Comparison of ENCODE assay signal across 8 cellular contexts in genomic region chr16:28974007-28974436, GRCh38. TPM values are rescaled to one million over a fixed set of nuclear protein-coding genes. Genes with fewer than 3 reads are reported as not detected.
DNase-seq lines count a peak whose midpoint lies in the region; ATAC-seq and TF ChIP-seq lines count a peak whose summit lies in the region.

No MANE protein-coding gene starts in this region.

- ATAC-seq in PC-3 (peak; percentile 58), HG03039 (IDR thresholded peaks at IDR 0.05; ENCODE audit: unreplicated experiment) (no peak)

- no peaks in the 10 kb centered on the region for H3K9me3 ChIP-seq in PC-3 (ENCODE audit: low read length)
- no peaks in the 10 kb centered on the region for H3K9me3 ChIP-seq in iPS-18c (ENCODE audit: control insufficient read depth, insufficient read depth, low read length)

- H3K9me3 Mint-ChIP-seq in MCF 10A (ENCODE audit: unreplicated experiment), result no peaks in the 10 kb centered on the region

- no peaks in the 10 kb centered on the region for H3K9me2 ChIP-seq in PC-3 (replicated peaks; ENCODE audit: low read length)

- peak overlapping the region; percentile 96 for H3K27ac Mint-ChIP-seq in MCF 10A (ENCODE audit: low read depth, unreplicated experiment)

- H3K4me3 Mint-ChIP-seq in MCF 10A (ENCODE audit: unreplicated experiment), result peak overlapping the region; percentile 95

- TF ChIP-seq CTCF in GM12875 (IDR thresholded peaks at IDR 0.05; ENCODE audit: borderline replicate concordance, insufficient read depth, low read depth, low read length) (peak; percentile 35; the same call in 1 of the 2 replicates), PC-3 (conservative IDR thresholded peaks at IDR 0.05; ENCODE audit: low read depth, low read length) (peak; percentile 70), MCF 10A (IDR thresholded peaks at IDR 0.05; ENCODE audit: unreplicated experiment) (peak; percentile 61), retinal pigment epithelial cell (conservative IDR thresholded peaks at IDR 0.05; ENCODE audit: low read depth, low read length) (peak; percentile 87)

- peaks cover 12% of the 10 kb centered on the region for H3K4me1 Mint-ChIP-seq in MCF 10A (ENCODE audit: insufficient read depth, unreplicated experiment)

- H3K27me3 ChIP-seq in PC-3 (ENCODE audit: low read length), result no peaks in the 10 kb centered on the region

- no peaks in the 10 kb centered on the region for H3K36me3 ChIP-seq in PC-3 (ENCODE audit: low read depth, low read length)

- H3K36me3 Mint-ChIP-seq in MCF 10A (ENCODE audit: insufficient read depth, unreplicated experiment), result peaks cover 15% of the 10 kb centered on the region

- no peaks in the 10 kb centered on the region for H4K20me1 ChIP-seq in PC-3 (ENCODE audit: low read length)

- no peaks in the 10 kb centered on the region for H3F3A ChIP-seq in PC-3 (ENCODE audit: low read length, unreplicated experiment)

- BruUV-seq in PC-3 (replicated peaks; lab: Mats Ljungman, UMichigan), result TSS peak; percentile 99
- BruUV-seq in MCF 10A (replicated peaks; lab: Mats Ljungman, UMichigan), result TSS peak; percentile 94

- no peaks in the 10 kb centered on the region for H3K27me3 Mint-ChIP-seq in MCF 10A (ENCODE audit: insufficient read depth, unreplicated experiment)

- peak overlapping the region; percentile 83 for H3K4me2 ChIP-seq in PC-3 (ENCODE audit: low read length)

- peak overlapping the region; percentile 96 for H3K4me3 ChIP-seq in GM12875 (ENCODE audit: low read depth, low read length)
- peak overlapping the region; percentile 96 for H3K4me3 ChIP-seq in PC-3 (ENCODE audit: low read length)
- peak overlapping the region; percentile 99 for H3K4me3 ChIP-seq in iPS-18c (ENCODE audit: insufficient read depth, low read depth, low read length)
- peak overlapping the region; percentile 93 for H3K4me3 ChIP-seq in retinal pigment epithelial cell (ENCODE audit: low read length)

- POLR2A ChIA-PET in PC-3 (lab: Charles Lee; ENCODE audit: unreplicated experiment) (interaction anchor here (0.6 kb wide), 1 partner anchor 151 kb away, joined by 4 read pairs; the partner anchor contains the start of gene ATXN2L), MCF 10A (lab: Yijun Ruan, JAX) (interaction anchor here (0.6 to 2.9 kb wide), 16 partner anchors 8 to 1813 kb away, joined by 3 to 30 read pairs (median 4); partner anchors contain the start of genes ATXN2L, CLN3, NFATC2IP and ZNF629)

- CTCF ChIA-PET in PC-3 (lab: Charles Lee), result interaction anchor here (0.6 kb wide), 1 partner anchor 116 kb away, joined by 5 read pairs; no protein-coding TSS in a partner anchor
- CTCF ChIA-PET in MCF 10A (lab: Yijun Ruan, JAX), result interaction anchor here (0.6 to 1.4 kb wide), 13 partner anchors 9 to 364 kb away, joined by 3 to 6 read pairs (median 3); partner anchors contain the start of gene LAT

- no peaks in the 10 kb centered on the region; the same call in 1 of the 2 replicates for H3K4me1 ChIP-seq in PC-3 (ENCODE audit: insufficient read depth, low read length)

- peak overlapping the region; percentile 42 for H3K27ac ChIP-seq in PC-3 (ENCODE audit: low read length)

- peaks cover 9% of the 10 kb centered on the region for H3K79me2 ChIP-seq in PC-3 (ENCODE audit: low read length)

- H3K9ac ChIP-seq in PC-3 (ENCODE audit: low read length), result peak overlapping the region; percentile 74

- peak overlapping the region; percentile 89 for H2AFZ ChIP-seq in PC-3 (ENCODE audit: low read length)

- DNase-seq in Ammon's horn (ENCODE audit: low spot score), result peak; percentile 66
- DNase-seq in HS-5 (ENCODE audit: low read depth), result peak; percentile 16
- DNase-seq in PC-3, result peak; percentile 65
- peak; percentile 71 for DNase-seq in MCF 10A (ENCODE audit: unreplicated experiment)
- peak; percentile 34 for DNase-seq in retinal pigment epithelial cell (ENCODE audit: low read depth)

- intact Hi-C loops in PC-3 (cut with micrococcal nuclease), result no loop called here
- intact Hi-C loops in MCF 10A (cut with micrococcal nuclease), result loop anchor here (2.0 kb wide), 1 partner anchor 23 kb away; the partner anchor contains the start of gene NFATC2IP

RNA-seq across cellular contexts. Expression of gene SPNS1, which starts 0.6 kb away (rescaled TPM):
- total RNA-seq in PC-3 (2014; rRNA removed), result 44.8 and 50.6 TPM in 2 replicates
- 25.2 and 36.8 TPM in 2 replicates for total RNA-seq in MCF 10A (2022)

RNA-seq across cellular contexts. Expression of gene LAT, which starts 10.8 kb away (rescaled TPM):
- total RNA-seq in PC-3 (2014; rRNA removed) (0.29 and 1.0 TPM in 2 replicates), MCF 10A (2022) (4.4 and 4.8 TPM in 2 replicates)

RNA-seq across cellular contexts. Expression of gene NFATC2IP, which starts 23.3 kb away (rescaled TPM):
- 33.3 and 43.9 TPM in 2 replicates for total RNA-seq in PC-3 (2014; rRNA removed)
- 39.5 and 41.3 TPM in 2 replicates for total RNA-seq in MCF 10A (2022)

RNA-seq across cellular contexts. Expression of gene CD19, which starts 42.3 kb away (rescaled TPM):
- total RNA-seq in PC-3 (2014; rRNA removed) (not detected in 2 replicates), MCF 10A (2022) (not detected in 2 replicates)

RNA-seq across cellular contexts. Expression of gene RABEP2, which starts 49.0 kb away (rescaled TPM):
- 40.2 and 43.3 TPM in 2 replicates for total RNA-seq in PC-3 (2014; rRNA removed)
- total RNA-seq in MCF 10A (2022), result 10.7 and 17.8 TPM in 2 replicates

Comparison
In these comparisons a context has a peak if more than half of its experiments do, and no peak if none do; other contexts are left out.
1. DNase-seq: peak in every context shown above with its lines; median percentile 71 in MCF 10A; 66 in Ammon's horn; 65 in PC-3; 34 in retinal pigment epithelial cell; 16 in HS-5.
2. CTCF ChIP-seq: peak in every context shown above with its lines; median percentile 87 in retinal pigment epithelial cell; 70 in PC-3; 61 in MCF 10A; 35 in GM12875.